ENCODE assay signal across 11 cellular contexts in genomic region chr12:5578775-5579174, GRCh38.
"Had no signal": no experiment of that assay in that cellular context is flagged by ENCODE, and none has a peak within 500 bp of the region (broad histone marks: within the 10 kb centered on the region; RNA-seq: fewer than 3 reads in every experiment).

No MANE protein-coding gene starts in this region.

- H3K27ac ChIP-seq: GM23248 had no signal

- DNase-seq: GM23248, GOT3, H7, H9, HCEC 1CT, HFFc6 had no signal

- H3K9ac ChIP-seq: GM23248 had no signal

- H3K36me3 ChIP-seq: HAP-1 had no signal

- H3K4me1 ChIP-seq: HAP-1 had no signal

- FAIRE-seq: H1, H54 had no signal

- H3K9me3 ChIP-seq: HAP-1 had no signal

- H3K4me3 ChIP-seq: GM23248, GM23338, HAP-1 had no signal

- H3K4me2 ChIP-seq: GM23338 had no signal

- H2AFZ ChIP-seq: GM23248, GM23338 had no signal

- ATAC-seq: GM23338, HCT116 had no signal
